17 cellular contexts compared by ENCODE assay signal in genomic region chr9:74006935-74007334, GRCh38.
DNase-seq lines count a peak whose midpoint lies in the region; ATAC-seq and TF ChIP-seq lines count a peak whose summit lies in the region.
"Had no signal": no experiment of that assay in that cellular context is flagged by ENCODE, and none has a peak within 500 bp of the region (broad histone marks: within the 10 kb centered on the region; RNA-seq: fewer than 3 reads in every experiment).

No MANE protein-coding gene starts in this region.

- no peak overlapping the region for H3K4me2 ChIP-seq in Loucy (ENCODE audit: low read depth, low read length, poor library complexity, severe bottlenecking)

- H3K4me3 ChIP-seq in Loucy (ENCODE audit: low read length, poor library complexity, severe bottlenecking) (no peak overlapping the region), gastrocnemius medialis (no peak overlapping the region), MG63 (no peak overlapping the region)
- H3K4me3 ChIP-seq: psoas muscle, tibial nerve had no signal

- H3K27me3 ChIP-seq in Loucy (ENCODE audit: insufficient read depth, low read length, poor library complexity, severe bottlenecking) (no peaks in the 10 kb centered on the region), gastrocnemius medialis (no peaks in the 10 kb centered on the region), MG63 (no peaks in the 10 kb centered on the region)
- H3K27me3 ChIP-seq: tibial nerve had no signal

- H3K9me2 ChIP-seq in Loucy (replicated peaks; ENCODE audit: low read depth, low read length), result 0 out of 2 replicates have a peak, but pooled peaks cover 6% of the 10 kb centered on the region

- no peaks in the 10 kb centered on the region for H3K79me2 ChIP-seq in Loucy (ENCODE audit: insufficient read depth, low read length)

- in situ Hi-C loops in gastrocnemius medialis (cut with MboI; ENCODE audit: low sequenced_read_pairs in 4 of 4), result no loop called here

- no peaks in the 10 kb centered on the region for H3K9me3 ChIP-seq in Loucy (ENCODE audit: insufficient read depth, low read depth, low read length)
- no peaks in the 10 kb centered on the region for H3K9me3 ChIP-seq in gastrocnemius medialis
- no peaks in the 10 kb centered on the region for H3K9me3 ChIP-seq in MG63
- H3K9me3 ChIP-seq: psoas muscle, tibial nerve had no signal

- H3F3A ChIP-seq in Loucy (ENCODE audit: low read depth), result no peaks in the 10 kb centered on the region

- peak; percentile 42 for TF ChIP-seq CTCF in Loucy (conservative IDR thresholded peaks at IDR 0.05; ENCODE audit: low read length)
- TF ChIP-seq CTCF in gastrocnemius medialis (IDR thresholded peaks at IDR 0.05 in 4 of 5, conservative IDR thresholded peaks at IDR 0.05 in 1 of 5), result no peak

- no peak overlapping the region for H2AFZ ChIP-seq in Loucy (ENCODE audit: low read length)

- DNase-seq in COLO829 (ENCODE audit: low spot score) (peak; percentile 20), amniotic epithelial cell (ENCODE audit: low read depth) (peak; percentile 59), iPS-NIHi11 (ENCODE audit: low spot score) (peak; percentile 24), NCI-H446 (lab: John Stamatoyannopoulos, UW) (no peak), gastrocnemius medialis (no peak), MG63 (no peak), nucleus accumbens (lab: John Stamatoyannopoulos, UW) (no peak)
- DNase-seq: activated CD8-positive, alpha-beta memory T cell treated with anti-CD3 and anti-CD28 coated beads for 24 hours; activated effector memory CD4-positive, alpha-beta T cell treated with Interleukin-2 at 50 U/mL for 16 hours; glutamatergic neuron; MV-4-11; NCI-H510A; psoas muscle; SHP77 treated with DMSO at 0.1 percent for 48 hours; stimulated activated CD8-positive, alpha-beta memory T cell treated with anti-CD3 and anti-CD28 coated beads, Interleukin-4, amount 100 ng/mL, for 48 hours had no signal

- TF ChIP-seq POLR2A in gastrocnemius medialis (IDR thresholded peaks at IDR 0.05), result no peak

- H3K9ac ChIP-seq in Loucy (ENCODE audit: low read depth, low read length, poor library complexity, severe bottlenecking), result no peak overlapping the region

- ATAC-seq in gastrocnemius medialis, result no peak
- ATAC-seq: psoas muscle had no signal

- no peak overlapping the region for H3K27ac ChIP-seq in gastrocnemius medialis
- H3K27ac ChIP-seq: psoas muscle, tibial nerve had no signal

- no peaks in the 10 kb centered on the region for H4K20me1 ChIP-seq in Loucy (ENCODE audit: insufficient read depth, low read length, poor library complexity, severe bottlenecking)

- H3K4me1 ChIP-seq in Loucy (ENCODE audit: insufficient read depth, low read length, poor library complexity, severe bottlenecking) (no peaks in the 10 kb centered on the region), gastrocnemius medialis (no peaks in the 10 kb centered on the region)
- H3K4me1 ChIP-seq: psoas muscle, tibial nerve had no signal

- intact Hi-C loops in gastrocnemius medialis (cut with DNase I; ENCODE audit: low total_unique reads), result no loop called here

- H3K36me3 ChIP-seq in Loucy (ENCODE audit: insufficient read depth, low read length) (no peaks in the 10 kb centered on the region), gastrocnemius medialis (no peaks in the 10 kb centered on the region), MG63 (no peaks in the 10 kb centered on the region)
- H3K36me3 ChIP-seq: tibial nerve had no signal

Comparison
In these comparisons a context has a peak if more than half of its experiments do, and no peak if none do; other contexts are left out.
1. DNase-seq: peak in COLO829 (single experiment), amniotic epithelial cell (single experiment) and iPS-NIHi11 (single experiment); none in NCI-H446 (0 of 2), gastrocnemius medialis (0 of 2), MG63 (single experiment) and nucleus accumbens (0 of 56).